2 cellular contexts compared by ENCODE assay signal in the genomic region with DNA sequence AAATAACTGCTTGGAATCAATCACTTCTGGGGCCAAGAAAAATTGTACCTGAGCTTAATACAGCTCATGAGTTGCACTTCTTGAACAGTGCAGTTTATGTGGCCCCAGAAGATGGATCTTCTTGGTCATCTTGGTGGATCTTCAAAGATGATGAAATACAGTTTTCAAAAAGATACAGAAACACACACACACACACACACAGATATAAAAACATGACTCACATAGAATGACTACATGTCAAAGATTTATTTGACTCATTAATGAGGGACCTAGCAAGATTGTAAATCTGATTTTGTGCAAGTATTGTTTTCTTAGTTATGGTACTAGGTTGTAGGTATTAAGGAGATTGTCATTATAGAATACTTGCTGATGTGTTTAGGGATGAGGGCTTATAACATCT.
TF ChIP-seq lines count a peak whose summit lies in the region.

No MANE protein-coding gene starts in this region.

TF ChIP-seq in A549, 52 proteins besides CTCF, POLR2A, EP300 and RAD21:
- TF ChIP-seq FOSL2 (IDR thresholded peaks at IDR 0.05) (no peak), FOSL2 (CRISPR knock-in tag; IDR thresholded peaks at IDR 0.05) (peak; percentile 47; the same call in 1 of the 2 replicates), EHMT2 (IDR thresholded peaks at IDR 0.05; ENCODE audit: low read depth) (no peak)

TF ChIP-seq in endothelial cell of umbilical vein, 7 proteins besides CTCF, POLR2A, EP300 and RAD21:
- TF ChIP-seq, protein P1, sequence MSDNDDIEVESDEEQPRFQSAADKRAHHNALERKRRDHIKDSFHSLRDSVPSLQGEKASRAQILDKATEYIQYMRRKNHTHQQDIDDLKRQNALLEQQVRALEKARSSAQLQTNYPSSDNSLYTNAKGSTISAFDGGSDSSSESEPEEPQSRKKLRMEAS (IDR thresholded peaks at IDR 0.05; ENCODE audit: insufficient read depth, insufficient read length) = no peak
- TF ChIP-seq EZH2 (IDR thresholded peaks at IDR 0.05; ENCODE audit: borderline replicate concordance, low read depth, low read length, severe bottlenecking) = no peak
- no peak for TF ChIP-seq GATA2 (IDR thresholded peaks at IDR 0.05; ENCODE audit: insufficient read depth, insufficient read length, low read depth, low read length)
- TF ChIP-seq POLR2AphosphoS5 (IDR thresholded peaks at IDR 0.05; ENCODE audit: insufficient read depth, low read depth, low read length) = no peak
- TF ChIP-seq JUN (IDR thresholded peaks at IDR 0.05; ENCODE audit: borderline replicate concordance, insufficient read depth, insufficient read length, low read depth) = no peak
- TF ChIP-seq FOS (IDR thresholded peaks at IDR 0.05; ENCODE audit: borderline replicate concordance, insufficient read depth, low read length) = peak; percentile 41
- TF ChIP-seq MYC (IDR thresholded peaks at IDR 0.05; ENCODE audit: low read depth, low read length) = no peak
